Comparison of ENCODE assay signal across 12 cellular contexts in the genomic region with DNA sequence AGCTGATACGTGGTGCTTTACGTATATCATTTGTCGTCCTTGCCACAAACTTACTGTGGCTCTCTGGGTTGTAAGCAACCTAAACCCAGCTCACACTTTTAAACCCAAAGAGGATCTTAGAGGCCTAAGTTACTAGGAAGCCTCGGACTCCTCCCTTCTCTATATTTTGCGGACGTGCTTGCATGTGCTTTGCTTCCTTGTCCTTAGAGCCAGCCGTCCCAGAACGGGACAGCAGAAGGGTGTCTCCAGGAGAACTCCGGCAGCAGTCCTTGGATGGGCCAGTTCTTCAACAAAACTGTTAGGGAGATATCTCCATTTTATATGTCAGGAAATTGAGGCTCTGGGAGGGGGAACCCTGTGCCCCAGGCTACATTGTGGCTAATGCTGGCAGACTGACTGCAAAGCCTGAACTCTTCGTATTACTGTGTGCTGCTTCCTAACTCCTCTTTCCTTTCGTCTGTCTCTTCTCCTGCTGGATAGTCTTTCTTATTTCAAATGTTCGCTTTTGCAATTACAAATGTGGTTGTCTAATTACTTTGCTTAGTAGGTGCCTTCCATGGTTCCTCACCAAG. TPM values are rescaled to one million over a fixed set of nuclear protein-coding genes. Genes with fewer than 3 reads are reported as not detected.
DNase-seq lines count a peak whose midpoint lies in the region; ATAC-seq and TF ChIP-seq lines count a peak whose summit lies in the region.
"Had no signal": no experiment of that assay in that cellular context is flagged by ENCODE, and none has a peak within 500 bp of the region (broad histone marks: within the 10 kb centered on the region; RNA-seq: fewer than 3 reads in every experiment).

No MANE protein-coding gene starts in this region.

- H3K4me3 Mint-ChIP-seq in natural killer cell, result no peak overlapping the region
- H3K4me3 Mint-ChIP-seq in natural killer cell treated with Interleukin-12 subunit alpha and Interleukin-12 subunit beta and Interleukin-15 and Interleukin-18, amount 100 ng/mL, for 72 hours, result no peak overlapping the region
- peak overlapping the region; percentile 66 for H3K4me3 Mint-ChIP-seq in dendritic cell treated with granulocyte-macrophage colony-stimulating factor and Interleukin-4, amounts not matched to agents 40 ng/mL and 50 ng/mL, for 4 days

- H3K36me3 ChIP-seq in mucosa of descending colon (ENCODE audit: low read depth) (no peaks in the 10 kb centered on the region), upper lobe of left lung (no peaks in the 10 kb centered on the region)

- H3K36me3 Mint-ChIP-seq in natural killer cell, result no peaks in the 10 kb centered on the region
- H3K36me3 Mint-ChIP-seq in natural killer cell treated with Interleukin-12 subunit alpha and Interleukin-12 subunit beta and Interleukin-15 and Interleukin-18, amount 100 ng/mL, for 72 hours, result no peaks in the 10 kb centered on the region
- peaks cover 15% of the 10 kb centered on the region for H3K36me3 Mint-ChIP-seq in dendritic cell treated with granulocyte-macrophage colony-stimulating factor and Interleukin-4, amounts not matched to agents 40 ng/mL and 50 ng/mL, for 4 days (ENCODE audit: low read depth)

- no peak for ATAC-seq in natural killer cell
- ATAC-seq in natural killer cell treated with Interleukin-12 subunit alpha and Interleukin-12 subunit beta and Interleukin-15 and Interleukin-18, amount 100 ng/mL, for 72 hours, result no peak
- ATAC-seq in mucosa of descending colon, result peak; percentile 18
- ATAC-seq in upper lobe of left lung (ENCODE audit: low FRiP score in 2 of 2), result peak in 1 of 2 donors; percentile 59
- no peak for ATAC-seq in GM18861 (IDR thresholded peaks at IDR 0.05; ENCODE audit: unreplicated experiment)
- ATAC-seq in HG03135 (IDR thresholded peaks at IDR 0.05; ENCODE audit: unreplicated experiment), result no peak

- H3K27me3 ChIP-seq in upper lobe of left lung, result no peaks in the 10 kb centered on the region

- intact Hi-C loops in natural killer cell (cut with micrococcal nuclease) (no loop called here), mucosa of descending colon (cut with DNase I, micrococcal nuclease) (no loop called here)
- intact Hi-C loops in dendritic cell treated with granulocyte-macrophage colony-stimulating factor and Interleukin-4, amounts not matched to agents 40 ng/mL and 50 ng/mL, for 4 days (cut with micrococcal nuclease), result loop anchor here (2.0 kb wide), 1 partner anchor 33 kb away; no protein-coding TSS in a partner anchor

- H3K27me3 Mint-ChIP-seq in natural killer cell (ENCODE audit: low read depth in 2 of 2), result no peaks in the 10 kb centered on the region
- no peaks in the 10 kb centered on the region for H3K27me3 Mint-ChIP-seq in natural killer cell treated with Interleukin-12 subunit alpha and Interleukin-12 subunit beta and Interleukin-15 and Interleukin-18, amount 100 ng/mL, for 72 hours
- no peaks in the 10 kb centered on the region for H3K27me3 Mint-ChIP-seq in dendritic cell treated with granulocyte-macrophage colony-stimulating factor and Interleukin-4, amounts not matched to agents 40 ng/mL and 50 ng/mL, for 4 days

- peaks cover 72 to 77% of the 10 kb centered on the region in 2 donors for H3K4me1 Mint-ChIP-seq in natural killer cell
- peaks cover 53 to 65% of the 10 kb centered on the region in 2 donors for H3K4me1 Mint-ChIP-seq in natural killer cell treated with Interleukin-12 subunit alpha and Interleukin-12 subunit beta and Interleukin-15 and Interleukin-18, amount 100 ng/mL, for 72 hours (ENCODE audit: low read depth in 2 of 2)
- peaks cover 77% of the 10 kb centered on the region for H3K4me1 Mint-ChIP-seq in dendritic cell treated with granulocyte-macrophage colony-stimulating factor and Interleukin-4, amounts not matched to agents 40 ng/mL and 50 ng/mL, for 4 days (ENCODE audit: low read depth)

- H3K27ac Mint-ChIP-seq in natural killer cell, result peak overlapping the region; percentile 27 to 61
- peak overlapping the region in 1 of 2 donors; percentile 50 for H3K27ac Mint-ChIP-seq in natural killer cell treated with Interleukin-12 subunit alpha and Interleukin-12 subunit beta and Interleukin-15 and Interleukin-18, amount 100 ng/mL, for 72 hours
- H3K27ac Mint-ChIP-seq in dendritic cell treated with granulocyte-macrophage colony-stimulating factor and Interleukin-4, amounts not matched to agents 40 ng/mL and 50 ng/mL, for 4 days, result peak overlapping the region; percentile 88

- H3K27ac ChIP-seq in upper lobe of left lung, result peak overlapping the region; percentile 17 to 67 (median 42)

- H3K4me3 ChIP-seq in mucosa of descending colon, result no peak overlapping the region
- no peak overlapping the region for H3K4me3 ChIP-seq in upper lobe of left lung

- H3K4me1 ChIP-seq in mucosa of descending colon (ENCODE audit: low read depth), result peaks cover 13% of the 10 kb centered on the region
- peaks cover 32 to 67% (median 44%) of the 10 kb centered on the region in 4 donors for H3K4me1 ChIP-seq in upper lobe of left lung

- DNase-seq in natural killer cell (no peak), mucosa of descending colon (no peak), upper lobe of left lung (peak in 1 of 2 donors; percentile 35), iPS-NIHi11 (ENCODE audit: low spot score) (no peak)
- no peak for DNase-seq in natural killer cell treated with Interleukin-12 subunit alpha and Interleukin-12 subunit beta and Interleukin-15 and Interleukin-18, amount 100 ng/mL, for 72 hours (ENCODE audit: low spot score)
- DNase-seq: activated gamma-delta T cell, cerebellar nuclear complex, erythroblast, NCI-H2107 had no signal

- no peak for TF ChIP-seq EP300 in upper lobe of left lung (IDR thresholded peaks at IDR 0.05)

- no peak for TF ChIP-seq POLR2A in upper lobe of left lung (IDR thresholded peaks at IDR 0.05)

- WGBS in upper lobe of left lung, 2 donors, result 67 to 88% methylated on average over 12 of the region's 12 CpGs

- H3K9me3 Mint-ChIP-seq in natural killer cell, result no peaks in the 10 kb centered on the region
- no peaks in the 10 kb centered on the region for H3K9me3 Mint-ChIP-seq in natural killer cell treated with Interleukin-12 subunit alpha and Interleukin-12 subunit beta and Interleukin-15 and Interleukin-18, amount 100 ng/mL, for 72 hours
- no peaks in the 10 kb centered on the region for H3K9me3 Mint-ChIP-seq in dendritic cell treated with granulocyte-macrophage colony-stimulating factor and Interleukin-4, amounts not matched to agents 40 ng/mL and 50 ng/mL, for 4 days

- H3K9me3 ChIP-seq in mucosa of descending colon, result no peaks in the 10 kb centered on the region
- H3K9me3 ChIP-seq in upper lobe of left lung, result no peaks in the 10 kb centered on the region

- no peak for TF ChIP-seq CTCF in natural killer cell (IDR thresholded peaks at IDR 0.05)
- TF ChIP-seq CTCF in mucosa of descending colon (IDR thresholded peaks at IDR 0.05), result no peak
- TF ChIP-seq CTCF in upper lobe of left lung (IDR thresholded peaks at IDR 0.05), result no peak

RNA-seq across cellular contexts. Expression of a gene that starts 33.8 kb away (rescaled TPM):
- 100 to 1,000 TPM; 112 to 141 (median 138) TPM for total RNA-seq in natural killer cell
- total RNA-seq in natural killer cell treated with Interleukin-12 subunit alpha and Interleukin-12 subunit beta and Interleukin-15 and Interleukin-18, amount 100 ng/mL, for 72 hours, result 10 to 100 TPM; 43.6 to 52.7 TPM
- total RNA-seq in mucosa of descending colon, result 10 to 100 TPM; 58.6 to 72.9 (median 58.9) TPM
- total RNA-seq in upper lobe of left lung, result 100 to 1,000 TPM in 1 of 6 donors, 10 to 100 TPM in 5; 18.1 to 106 (median 60.3) TPM
